19 cellular contexts compared by ENCODE assay signal in genomic region chrX:39047174-39047573, GRCh38.
DNase-seq lines count a peak whose midpoint lies in the region; ATAC-seq, FAIRE-seq and TF ChIP-seq lines count a peak whose summit lies in the region.
"Had no signal": no experiment of that assay in that cellular context is flagged by ENCODE, and none has a peak within 500 bp of the region (broad histone marks: within the 10 kb centered on the region; RNA-seq: fewer than 3 reads in every experiment).

No MANE protein-coding gene starts in this region.

- POLR2A ChIA-PET in A549 (lab: Yijun Ruan, JAX) = no interaction called here
- POLR2A ChIA-PET in K562 (lab: Yijun Ruan, JAX) = no interaction called here

- TF ChIP-seq RAD21 in A549 (conservative IDR thresholded peaks at IDR 0.05 in 1 of 2, IDR thresholded peaks at IDR 0.05 in 1 of 2) = no peak
- TF ChIP-seq RAD21 in K562 (CRISPR knock-in tag; conservative IDR thresholded peaks at IDR 0.05 in 1 of 2, IDR thresholded peaks at IDR 0.05 in 1 of 2) = no peak

- no peak overlapping the region for H3K4me2 ChIP-seq in A549
- no peak overlapping the region for H3K4me2 ChIP-seq in K562 (ENCODE audit: insufficient read depth, low read length)
- H3K4me2 ChIP-seq: GM23338 had no signal

- no peaks in the 10 kb centered on the region for H4K20me1 ChIP-seq in K562 (replicated peaks; ENCODE audit: control insufficient read depth, insufficient read depth, low read length)

- H3K27ac ChIP-seq in A549 = no peak overlapping the region
- H3K27ac ChIP-seq in K562 (ENCODE audit: extremely low read depth, low read depth, low read length) = no peak overlapping the region
- no peak overlapping the region for H3K27ac ChIP-seq in upper lobe of right lung

- no peak for TF ChIP-seq CTCF in A549 (IDR thresholded peaks at IDR 0.05)
- TF ChIP-seq CTCF in K562 (IDR thresholded peaks at IDR 0.05 in 2 of 3, conservative IDR thresholded peaks at IDR 0.05 in 1 of 3; ENCODE audit: insufficient read depth in 2 of 3, low read depth in 1 of 3, low read length in 3 of 3) = no peak
- TF ChIP-seq CTCF in upper lobe of right lung (IDR thresholded peaks at IDR 0.05) = no peak

- H2AFZ ChIP-seq in K562 (ENCODE audit: low read depth, low read length) = no peak overlapping the region
- H2AFZ ChIP-seq: GM23338 had no signal

- DNase-seq in A549 (ENCODE audit: low read depth in 1 of 2, low spot score in 1 of 2) (no peak), NAMALWA (ENCODE audit: low spot score) (peak; percentile 1), K562 (ENCODE audit: extremely low read depth in 1 of 4, low spot score in 3 of 4) (no peak), upper lobe of right lung (no peak), pons (ENCODE audit: low spot score) (no peak)
- DNase-seq in activated CD8-positive, alpha-beta memory T cell treated with anti-CD3 and anti-CD28 coated beads, Interleukin-2, amount 50 U/mL, for 4 hours = no peak
- DNase-seq in stimulated activated CD4-positive, alpha-beta T cell treated with anti-CD3 and anti-CD28 coated beads, Interleukin-4, amount 100 ng/mL, for 1 hour = no peak
- DNase-seq: 8988T; C1 segment of cervical spinal cord; Calu3; CD4-positive, alpha-beta memory T cell; COR-L47; DMS53; DMS79 treated with DMSO at 0.1 percent for 48 hours; GF-D8; H9 had no signal

- TF ChIP-seq POLR2A in A549 (IDR thresholded peaks at IDR 0.05; ENCODE audit: low read length) (no peak), K562 (conservative IDR thresholded peaks at IDR 0.05) (no peak)

- intact Hi-C loops in K562 (cut with micrococcal nuclease) (no loop called here), upper lobe of right lung (cut with DNase I) (no loop called here)

- H3K27me3 ChIP-seq in K562 (ENCODE audit: control insufficient read depth in 2 of 2, insufficient read depth in 2 of 2, low read length in 2 of 2) = no peaks in the 10 kb centered on the region
- no peaks in the 10 kb centered on the region for H3K27me3 ChIP-seq in upper lobe of right lung

- H3K4me3 ChIP-seq in A549 (no peak overlapping the region), K562 (no peak overlapping the region), upper lobe of right lung (no peak overlapping the region)
- H3K4me3 ChIP-seq: GM23338 had no signal

- H3K79me2 ChIP-seq in K562 (ENCODE audit: control insufficient read depth, insufficient read depth, low read length) = no peaks in the 10 kb centered on the region

- H3K4me1 ChIP-seq in A549 = no peaks in the 10 kb centered on the region
- H3K4me1 ChIP-seq in K562 (replicated peaks in 1 of 2; ENCODE audit: control insufficient read depth in 2 of 2, insufficient read depth in 2 of 2, low read length in 2 of 2) = no peaks in the 10 kb centered on the region
- H3K4me1 ChIP-seq in upper lobe of right lung = no peaks in the 10 kb centered on the region

- CTCF ChIA-PET in A549 (lab: Yijun Ruan, JAX) = no interaction called here
- CTCF ChIA-PET in K562 (lab: Yijun Ruan, JAX; ENCODE audit: low intra/inter-chr PET ratio) = no interaction called here

- no TSS peak for BruUV-seq in K562 (replicated peaks; lab: Mats Ljungman, UMichigan)

- ATAC-seq in A549 (no peak), K562 (no peak), upper lobe of right lung (peak; percentile 72)
- ATAC-seq: GM23338, HCT116 had no signal

- no peaks in the 10 kb centered on the region for H3K9me3 ChIP-seq in A549
- no peaks in the 10 kb centered on the region for H3K9me3 ChIP-seq in K562 (replicated peaks; ENCODE audit: control insufficient read depth, insufficient read depth, low read depth, low read length)
- no peaks in the 10 kb centered on the region for H3K9me3 ChIP-seq in upper lobe of right lung

- H3K9ac ChIP-seq in K562 (ENCODE audit: insufficient read depth in 1 of 2, low read depth in 2 of 2, low read length in 2 of 2) = no peak overlapping the region

- H3K36me3 ChIP-seq in K562 (ENCODE audit: control insufficient read depth, insufficient read depth, low read length) = no peaks in the 10 kb centered on the region
- no peaks in the 10 kb centered on the region for H3K36me3 ChIP-seq in upper lobe of right lung

- in situ Hi-C loops in K562 (cut with MboI) = no loop called here

- FAIRE-seq in A549 (lab: Jason Lieb, UNC) (peak; percentile 23), K562 (lab: Jason Lieb, UNC) (no peak)
- FAIRE-seq: GM12892 had no signal

- TF ChIP-seq EP300 in A549 (IDR thresholded peaks at IDR 0.05) (no peak), K562 (IDR thresholded peaks at IDR 0.05; ENCODE audit: low read length) (no peak)

- 13% methylated on average over 2 of the region's 2 CpGs for WGBS in A549 (ENCODE audit: missing lambda C conversion rate)
- WGBS in K562 (ENCODE audit: insufficient coverage, low coverage, missing lambda C conversion rate) = 0% methylated on average over 2 of the region's 2 CpGs

- no peaks in the 10 kb centered on the region for H3K9me1 ChIP-seq in K562 (ENCODE audit: control insufficient read depth, insufficient read depth, low read length)

TF ChIP-seq in A549, 52 proteins besides CTCF, POLR2A, EP300 and RAD21:
- no peak for TF ChIP-seq PHF8 (IDR thresholded peaks at IDR 0.05; ENCODE audit: borderline replicate concordance, low read depth)
- TF ChIP-seq FOXS1 (CRISPR knock-in tag; IDR thresholded peaks at IDR 0.05) = no peak
- TF ChIP-seq KDM1A (IDR thresholded peaks at IDR 0.05; ENCODE audit: low read depth) = no peak
- TF ChIP-seq RARB (CRISPR knock-in tag; IDR thresholded peaks at IDR 0.05) = no peak
- TF ChIP-seq, protein P1, sequence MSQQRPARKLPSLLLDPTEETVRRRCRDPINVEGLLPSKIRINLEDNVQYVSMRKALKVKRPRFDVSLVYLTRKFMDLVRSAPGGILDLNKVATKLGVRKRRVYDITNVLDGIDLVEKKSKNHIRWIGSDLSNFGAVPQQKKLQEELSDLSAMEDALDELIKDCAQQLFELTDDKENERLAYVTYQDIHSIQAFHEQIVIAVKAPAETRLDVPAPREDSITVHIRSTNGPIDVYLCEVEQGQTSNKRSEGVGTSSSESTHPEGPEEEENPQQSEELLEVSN (IDR thresholded peaks at IDR 0.05; ENCODE audit: borderline replicate concordance, low read depth) = no peak

TF ChIP-seq in K562, 482 proteins besides CTCF, POLR2A, EP300 and RAD21:
- peak; percentile 36 for TF ChIP-seq NFYB (IDR thresholded peaks at IDR 0.05; ENCODE audit: extremely low read depth, insufficient read length)
- TF ChIP-seq, protein P2, sequence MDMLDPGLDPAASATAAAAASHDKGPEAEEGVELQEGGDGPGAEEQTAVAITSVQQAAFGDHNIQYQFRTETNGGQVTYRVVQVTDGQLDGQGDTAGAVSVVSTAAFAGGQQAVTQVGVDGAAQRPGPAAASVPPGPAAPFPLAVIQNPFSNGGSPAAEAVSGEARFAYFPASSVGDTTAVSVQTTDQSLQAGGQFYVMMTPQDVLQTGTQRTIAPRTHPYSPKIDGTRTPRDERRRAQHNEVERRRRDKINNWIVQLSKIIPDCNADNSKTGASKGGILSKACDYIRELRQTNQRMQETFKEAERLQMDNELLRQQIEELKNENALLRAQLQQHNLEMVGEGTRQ (CRISPR knock-in tag; IDR thresholded peaks at IDR 0.05) = 0 out of 2 replicates have a peak, but pooled peaks have one; percentile 20
- TF ChIP-seq, protein P3, sequence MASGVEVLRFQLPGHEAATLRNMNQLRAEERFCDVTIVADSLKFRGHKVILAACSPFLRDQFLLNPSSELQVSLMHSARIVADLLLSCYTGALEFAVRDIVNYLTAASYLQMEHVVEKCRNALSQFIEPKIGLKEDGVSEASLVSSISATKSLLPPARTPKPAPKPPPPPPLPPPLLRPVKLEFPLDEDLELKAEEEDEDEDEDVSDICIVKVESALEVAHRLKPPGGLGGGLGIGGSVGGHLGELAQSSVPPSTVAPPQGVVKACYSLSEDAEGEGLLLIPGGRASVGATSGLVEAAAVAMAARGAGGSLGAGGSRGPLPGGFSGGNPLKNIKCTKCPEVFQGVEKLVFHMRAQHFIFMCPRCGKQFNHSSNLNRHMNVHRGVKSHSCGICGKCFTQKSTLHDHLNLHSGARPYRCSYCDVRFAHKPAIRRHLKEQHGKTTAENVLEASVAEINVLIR (CRISPR knock-in tag; IDR thresholded peaks at IDR 0.05) = no peak
